Comparison of ENCODE assay signal across 8 cellular contexts in genomic region chr1:154479764-154480421, GRCh38. TPM values are rescaled to one million over a fixed set of nuclear protein-coding genes. Genes with fewer than 3 reads are reported as not detected.
DNase-seq lines count a peak whose midpoint lies in the region; ATAC-seq and TF ChIP-seq lines count a peak whose summit lies in the region.

No MANE protein-coding gene starts in this region.

- no peaks in the 10 kb centered on the region for H3K27me3 Mint-ChIP-seq in activated T-helper 17 cell treated with anti-CD3 and anti-CD28 coated beads, Interleukin-2, amount 50 U/mL, for 72 hours

- H3K27me3 ChIP-seq in Panc1 (ENCODE audit: control insufficient read depth, insufficient read depth, low read length): no peaks in the 10 kb centered on the region
- H3K27me3 ChIP-seq in vagina: no peaks in the 10 kb centered on the region

- H3K4me3 Mint-ChIP-seq in activated T-helper 17 cell treated with anti-CD3 and anti-CD28 coated beads, Interleukin-2, amount 50 U/mL, for 72 hours: no peak overlapping the region

- no peaks in the 10 kb centered on the region for H3K36me3 ChIP-seq in Panc1 (ENCODE audit: control insufficient read depth, insufficient read depth, low read length)
- H3K36me3 ChIP-seq in vagina: no peaks in the 10 kb centered on the region

- intact Hi-C loops in Panc1 (cut with micrococcal nuclease; ENCODE audit: unreplicated experiment) (loop anchor here (5.0 kb wide), 2 partner anchors 67 to 457 kb away; partner anchors contain the start of gene PMVK), vagina (cut with DNase I) (loop anchor here (5.0 kb wide), 1 partner anchor 402 kb away; no protein-coding TSS in a partner anchor)

- H3K27ac ChIP-seq in Panc1 (ENCODE audit: low read length) (no peak overlapping the region), vagina (no peak overlapping the region)

- peaks cover 2% of the 10 kb centered on the region; the same call in 1 of the 2 replicates for H3K4me1 ChIP-seq in Panc1 (ENCODE audit: control insufficient read depth, insufficient read depth, low read length)
- no peaks in the 10 kb centered on the region for H3K4me1 ChIP-seq in vagina

- CTCF ChIA-PET in Panc1 (lab: Charles Lee): interaction anchor here (0.7 to 4.6 kb wide), 5 partner anchors 63 to 399 kb away, joined by 3 to 42 read pairs (median 3); no protein-coding TSS in a partner anchor

- H3K4me3 ChIP-seq in Panc1 (ENCODE audit: low read depth in 2 of 2, low read length in 2 of 2) (no peak overlapping the region), vagina (no peak overlapping the region)

- in situ Hi-C loops in Panc1 (cut with HindIII; ENCODE audit: low pct_unique_long_range_greater_than_20kb, low sequenced_read_pairs): no loop called here

- no peaks in the 10 kb centered on the region for H3K9me3 Mint-ChIP-seq in activated T-helper 17 cell treated with anti-CD3 and anti-CD28 coated beads, Interleukin-2, amount 50 U/mL, for 72 hours

- H3K4me1 Mint-ChIP-seq in activated T-helper 17 cell treated with anti-CD3 and anti-CD28 coated beads, Interleukin-2, amount 50 U/mL, for 72 hours: peaks cover 11% of the 10 kb centered on the region

- no peaks in the 10 kb centered on the region for H3K36me3 Mint-ChIP-seq in activated T-helper 17 cell treated with anti-CD3 and anti-CD28 coated beads, Interleukin-2, amount 50 U/mL, for 72 hours (ENCODE audit: low read depth)

- DNase-seq in ELR (ENCODE audit: low read depth): peak; percentile 88
- peak; percentile 86 for DNase-seq in Panc1 (ENCODE audit: low read depth, low spot score)
- DNase-seq in fibroblast of the conjunctiva (ENCODE audit: low read depth): peak; percentile 78
- DNase-seq in nucleus accumbens (lab: John Stamatoyannopoulos, UW): peak in 46 of 56 donors; percentile 13 to 80 (median 54)
- DNase-seq in vagina (ENCODE audit: extremely low spot score in 2 of 2): no peak

- TF ChIP-seq CTCF in LNCAP (IDR thresholded peaks at IDR 0.05) (peak; percentile 98), Panc1 (IDR thresholded peaks at IDR 0.05) (peak; percentile 94), vagina (IDR thresholded peaks at IDR 0.05) (peak; percentile 65 to 95 (median 86))

- BruUV-seq in Panc1 (replicated peaks; lab: Mats Ljungman, UMichigan): no TSS peak

- TF ChIP-seq POLR2A in vagina (IDR thresholded peaks at IDR 0.05): no peak

- H3K27ac Mint-ChIP-seq in activated T-helper 17 cell treated with anti-CD3 and anti-CD28 coated beads, Interleukin-2, amount 50 U/mL, for 72 hours: no peak overlapping the region

- peak; percentile 98 for ATAC-seq in Panc1
- peak; percentile 91 for ATAC-seq in activated T-helper 17 cell treated with anti-CD3 and anti-CD28 coated beads, Interleukin-2, amount 50 U/mL, for 72 hours (replicated peaks)
- ATAC-seq in GM19395 (IDR thresholded peaks at IDR 0.05; ENCODE audit: unreplicated experiment): no peak

- H3K9me3 ChIP-seq in Panc1 (ENCODE audit: control insufficient read depth, insufficient read depth, low read depth, low read length): no peaks in the 10 kb centered on the region
- no peaks in the 10 kb centered on the region for H3K9me3 ChIP-seq in vagina

- POLR2A ChIA-PET in Panc1 (lab: Charles Lee): no interaction called here

RNA-seq across cellular contexts. Expression of gene TDRD10, which starts 22.1 kb away (rescaled TPM):
- not detected for total RNA-seq in Panc1 (2021; ENCODE audit: unreplicated experiment)
- not detected for polyA plus RNA-seq in Panc1 (2012; ENCODE audit: insufficient read length)
- total RNA-seq in activated T-helper 17 cell treated with anti-CD3 and anti-CD28 coated beads, Interleukin-2, amount 50 U/mL, for 72 hours: not detected
- 4.9 TPM for total RNA-seq in vagina

RNA-seq across cellular contexts. Expression of gene SHE, which starts 22.3 kb away (rescaled TPM):
- total RNA-seq in Panc1 (2021; ENCODE audit: unreplicated experiment): 0.03 TPM
- 0.04 TPM for polyA plus RNA-seq in Panc1 (2012; ENCODE audit: insufficient read length)
- total RNA-seq in activated T-helper 17 cell treated with anti-CD3 and anti-CD28 coated beads, Interleukin-2, amount 50 U/mL, for 72 hours: under 1 TPM in 1 of 2 donors, not detected in 1; 0.03 TPM
- total RNA-seq in vagina: 23.8 TPM

Comparison
In these comparisons a context has a peak if more than half of its experiments do, and no peak if none do; other contexts are left out.
1. DNase-seq: peak in ELR (single experiment), Panc1 (single experiment), fibroblast of the conjunctiva (single experiment) and nucleus accumbens (46 of 56); none in vagina (0 of 2).
2. RNA of gene SHE, which starts 22.3 kb away (total RNA-seq): 23.8 TPM in vagina (single experiment); 0.03 TPM in activated T-helper 17 cell treated with anti-CD3 and anti-CD28 coated beads, Interleukin-2, amount 50 U/mL, for 72 hours and 0.03 TPM in Panc1 (single experiment); every median in the first group is over 10 times any median in the second.
3. Peak in every context shown above with its lines, with median percentiles within 50 percentile points of each other: CTCF ChIP-seq.